1 cellular context compared by ENCODE assay signal in the genomic region with DNA sequence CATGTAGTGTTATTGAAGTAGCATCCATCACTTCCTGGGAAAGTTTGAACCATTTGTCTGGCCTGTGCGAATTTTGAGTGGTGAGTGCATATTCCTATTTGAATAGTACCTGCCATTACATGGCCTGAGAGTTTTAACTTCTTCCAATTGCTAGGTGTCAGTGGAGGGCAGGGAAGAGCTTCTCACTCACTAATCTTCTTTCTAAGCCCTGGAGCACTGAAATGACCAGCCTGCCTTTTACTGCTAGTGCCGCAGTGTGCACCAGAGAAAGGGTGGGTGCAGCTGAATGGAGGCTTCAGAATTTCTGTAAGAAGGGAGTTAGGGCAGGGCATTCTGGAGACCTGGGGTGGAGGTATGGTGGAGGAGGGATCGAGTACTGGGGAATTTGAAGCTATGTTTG.
TF ChIP-seq lines count a peak whose summit lies in the region.

No MANE protein-coding gene starts in this region.

TF ChIP-seq in GM23338, 12 proteins besides CTCF, POLR2A, EP300 and RAD21:
- TF ChIP-seq ZNF114 (CRISPR knock-in tag; IDR thresholded peaks at IDR 0.05) (no peak), STAT1 (IDR thresholded peaks at IDR 0.05; ENCODE audit: unreplicated experiment) (no peak), REST (IDR thresholded peaks at IDR 0.05; ENCODE audit: unreplicated experiment) (no peak), CREB1 (CRISPR knock-in tag; IDR thresholded peaks at IDR 0.05; ENCODE audit: low read depth) (no peak), EZH2phosphoT487 (IDR thresholded peaks at IDR 0.05; ENCODE audit: unreplicated experiment) (no peak), ETS1 (IDR thresholded peaks at IDR 0.05) (no peak), JUNB (IDR thresholded peaks at IDR 0.05; ENCODE audit: unreplicated experiment) (no peak), ZNF331 (CRISPR knock-in tag; IDR thresholded peaks at IDR 0.05; ENCODE audit: low read depth) (no peak), EZH2 (IDR thresholded peaks at IDR 0.05; ENCODE audit: low read depth, unreplicated experiment) (no peak), POLR2AphosphoS5 (IDR thresholded peaks at IDR 0.05; ENCODE audit: low read depth) (no peak), NANOG (IDR thresholded peaks at IDR 0.05; ENCODE audit: borderline replicate concordance) (no peak)
- TF ChIP-seq, protein P1, sequence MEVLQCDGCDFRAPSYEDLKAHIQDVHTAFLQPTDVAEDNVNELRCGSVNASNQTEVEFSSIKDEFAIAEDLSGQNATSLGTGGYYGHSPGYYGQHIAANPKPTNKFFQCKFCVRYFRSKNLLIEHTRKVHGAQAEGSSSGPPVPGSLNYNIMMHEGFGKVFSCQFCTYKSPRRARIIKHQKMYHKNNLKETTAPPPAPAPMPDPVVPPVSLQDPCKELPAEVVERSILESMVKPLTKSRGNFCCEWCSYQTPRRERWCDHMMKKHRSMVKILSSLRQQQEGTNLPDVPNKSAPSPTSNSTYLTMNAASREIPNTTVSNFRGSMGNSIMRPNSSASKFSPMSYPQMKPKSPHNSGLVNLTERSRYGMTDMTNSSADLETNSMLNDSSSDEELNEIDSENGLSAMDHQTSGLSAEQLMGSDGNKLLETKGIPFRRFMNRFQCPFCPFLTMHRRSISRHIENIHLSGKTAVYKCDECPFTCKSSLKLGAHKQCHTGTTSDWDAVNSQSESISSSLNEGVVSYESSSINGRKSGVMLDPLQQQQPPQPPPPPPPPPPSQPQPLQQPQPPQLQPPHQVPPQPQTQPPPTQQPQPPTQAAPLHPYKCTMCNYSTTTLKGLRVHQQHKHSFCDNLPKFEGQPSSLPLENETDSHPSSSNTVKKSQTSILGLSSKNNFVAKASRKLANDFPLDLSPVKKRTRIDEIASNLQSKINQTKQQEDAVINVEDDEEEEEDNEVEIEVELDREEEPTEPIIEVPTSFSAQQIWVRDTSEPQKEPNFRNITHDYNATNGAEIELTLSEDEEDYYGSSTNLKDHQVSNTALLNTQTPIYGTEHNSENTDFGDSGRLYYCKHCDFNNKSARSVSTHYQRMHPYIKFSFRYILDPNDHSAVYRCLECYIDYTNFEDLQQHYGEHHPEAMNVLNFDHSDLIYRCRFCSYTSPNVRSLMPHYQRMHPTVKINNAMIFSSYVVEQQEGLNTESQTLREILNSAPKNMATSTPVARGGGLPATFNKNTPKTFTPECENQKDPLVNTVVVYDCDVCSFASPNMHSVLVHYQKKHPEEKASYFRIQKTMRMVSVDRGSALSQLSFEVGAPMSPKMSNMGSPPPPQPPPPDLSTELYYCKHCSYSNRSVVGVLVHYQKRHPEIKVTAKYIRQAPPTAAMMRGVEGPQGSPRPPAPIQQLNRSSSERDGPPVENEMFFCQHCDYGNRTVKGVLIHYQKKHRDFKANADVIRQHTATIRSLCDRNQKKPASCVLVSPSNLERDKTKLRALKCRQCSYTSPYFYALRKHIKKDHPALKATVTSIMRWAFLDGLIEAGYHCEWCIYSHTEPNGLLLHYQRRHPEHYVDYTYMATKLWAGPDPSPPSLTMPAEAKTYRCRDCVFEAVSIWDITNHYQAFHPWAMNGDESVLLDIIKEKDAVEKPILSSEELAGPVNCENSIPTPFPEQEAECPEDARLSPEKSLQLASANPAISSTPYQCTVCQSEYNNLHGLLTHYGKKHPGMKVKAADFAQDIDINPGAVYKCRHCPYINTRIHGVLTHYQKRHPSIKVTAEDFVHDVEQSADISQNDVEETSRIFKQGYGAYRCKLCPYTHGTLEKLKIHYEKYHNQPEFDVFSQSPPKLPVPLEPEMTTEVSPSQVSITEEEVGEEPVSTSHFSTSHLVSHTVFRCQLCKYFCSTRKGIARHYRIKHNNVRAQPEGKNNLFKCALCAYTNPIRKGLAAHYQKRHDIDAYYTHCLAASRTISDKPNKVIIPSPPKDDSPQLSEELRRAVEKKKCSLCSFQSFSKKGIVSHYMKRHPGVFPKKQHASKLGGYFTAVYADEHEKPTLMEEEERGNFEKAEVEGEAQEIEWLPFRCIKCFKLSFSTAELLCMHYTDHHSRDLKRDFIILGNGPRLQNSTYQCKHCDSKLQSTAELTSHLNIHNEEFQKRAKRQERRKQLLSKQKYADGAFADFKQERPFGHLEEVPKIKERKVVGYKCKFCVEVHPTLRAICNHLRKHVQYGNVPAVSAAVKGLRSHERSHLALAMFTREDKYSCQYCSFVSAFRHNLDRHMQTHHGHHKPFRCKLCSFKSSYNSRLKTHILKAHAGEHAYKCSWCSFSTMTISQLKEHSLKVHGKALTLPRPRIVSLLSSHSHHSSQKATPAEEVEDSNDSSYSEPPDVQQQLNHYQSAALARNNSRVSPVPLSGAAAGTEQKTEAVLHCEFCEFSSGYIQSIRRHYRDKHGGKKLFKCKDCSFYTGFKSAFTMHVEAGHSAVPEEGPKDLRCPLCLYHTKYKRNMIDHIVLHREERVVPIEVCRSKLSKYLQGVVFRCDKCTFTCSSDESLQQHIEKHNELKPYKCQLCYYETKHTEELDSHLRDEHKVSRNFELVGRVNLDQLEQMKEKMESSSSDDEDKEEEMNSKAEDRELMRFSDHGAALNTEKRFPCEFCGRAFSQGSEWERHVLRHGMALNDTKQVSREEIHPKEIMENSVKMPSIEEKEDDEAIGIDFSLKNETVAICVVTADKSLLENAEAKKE (CRISPR knock-in tag; IDR thresholded peaks at IDR 0.05) = no peak
TF ChIP-seq in GM23338: peak in this region for 0.
